ENCODE assay signal across 8 cellular contexts in genomic region chr1:149936076-149936991, GRCh38. TPM values are rescaled to one million over a fixed set of nuclear protein-coding genes. Genes with fewer than 3 reads are reported as not detected.
DNase-seq lines count a peak whose midpoint lies in the region; ATAC-seq, FAIRE-seq and TF ChIP-seq lines count a peak whose summit lies in the region.

Gene MTMR11, minus strand, starts transcription at chr1:149936879. Its CDS starts 232 bp downstream, at chr1:149936647.

- H3K9me3 ChIP-seq in HUES64 (ENCODE audit: insufficient read depth, low read depth, low read length) (no peaks in the 10 kb centered on the region), kidney (ENCODE audit: control insufficient read depth in 1 of 2, low read length in 2 of 2) (no peaks in the 10 kb centered on the region)

- H3K4me1 ChIP-seq in HUES64 (ENCODE audit: insufficient read depth, low read length) (peaks cover 40% of the 10 kb centered on the region), kidney (ENCODE audit: control insufficient read depth in 1 of 2, insufficient read depth in 1 of 2, low read depth in 1 of 2, low read length in 2 of 2) (peaks cover 11 to 19% of the 10 kb centered on the region in 2 donors)

- H3K9ac ChIP-seq in HUES64 (ENCODE audit: low read depth, low read length) (peak within 1 kb of the TSS; percentile 45; the same call in 1 of the 2 replicates), kidney (ENCODE audit: low read length in 2 of 2) (peak within 1 kb of the TSS in 1 of 2 donors; percentile 34)

- H3K4me1 Mint-ChIP-seq in brain, result peaks cover 54% of the 10 kb centered on the region

- no peaks in the 10 kb centered on the region for H3K27me3 ChIP-seq in HUES64 (ENCODE audit: insufficient read depth, low read length)

- TF ChIP-seq CTCF in brain (conservative IDR thresholded peaks at IDR 0.05) (no peak), kidney (IDR thresholded peaks at IDR 0.05; ENCODE audit: borderline replicate concordance, extremely low read depth, insufficient read depth) (no peak)

- intact Hi-C loops in kidney (cut with DNase I), result no loop called here

- H3K36me3 ChIP-seq in HUES64 (ENCODE audit: insufficient read depth, low read length) (no peaks in the 10 kb centered on the region), kidney (ENCODE audit: control insufficient read depth in 1 of 2, insufficient read depth in 2 of 2, low read length in 2 of 2) (peaks cover 6 to 14% of the 10 kb centered on the region in 2 donors)

- H3K36me3 Mint-ChIP-seq in brain, result peaks cover 8% of the 10 kb centered on the region

- no peaks in the 10 kb centered on the region for H3K9me3 Mint-ChIP-seq in brain

- H3K27ac ChIP-seq in HUES64 (ENCODE audit: low read depth, low read length) (no peak within 1 kb of the TSS), kidney (ENCODE audit: low read depth in 2 of 2, low read length in 2 of 2) (peak within 1 kb of the TSS; percentile 8 to 48), substantia nigra (ENCODE audit: low read depth, low read length, poor library complexity, severe bottlenecking) (peak within 1 kb of the TSS; percentile 38)

- H3K4me3 Mint-ChIP-seq in brain, result peak within 1 kb of the TSS; percentile 82 to 92 (median 90)

- H3K4me3 ChIP-seq in HUES64 (ENCODE audit: low read length) (peak within 1 kb of the TSS; percentile 60), kidney (ENCODE audit: low read length in 2 of 2) (peak within 1 kb of the TSS; percentile 64 to 72)

- H3K27ac Mint-ChIP-seq in brain, result peak within 1 kb of the TSS; percentile 78 to 99 (median 93)

- FAIRE-seq in kidney (lab: Jason Lieb, UNC), result no peak

- ATAC-seq in GM19035 (IDR thresholded peaks at IDR 0.05; ENCODE audit: unreplicated experiment), result no peak

- H3K27me3 Mint-ChIP-seq in brain, result peaks cover 15% of the 10 kb centered on the region

- 45% methylated on average over 15 of the region's 19 CpGs for WGBS in HUES64

- DNase-seq in AG08396 (ENCODE audit: low spot score), result peak; percentile 65
- no peak for DNase-seq in kidney
- DNase-seq in substantia nigra (lab: John Stamatoyannopoulos, UW), result peak in 4 of 49 donors; percentile 1 to 26 (median 14)
- DNase-seq in NCI-H2107 treated with DMSO at 0.1 percent for 48 hours (lab: John Stamatoyannopoulos, UW; ENCODE audit: unreplicated experiment), result no peak
- DNase-seq in NCI-H1048 (lab: John Stamatoyannopoulos, UW), result no peak

RNA-seq across cellular contexts. Expression of gene MTMR11, which starts in this region (rescaled TPM):
- polyA plus RNA-seq in HUES64 (2013, experiment 1 of 2), result 2.0 TPM
- polyA plus RNA-seq in HUES64 (2013, experiment 2 of 2), result 1.8 TPM
- 2.5 TPM for polyA plus RNA-seq in brain (ENCODE audit: insufficient read depth, low read depth, low replicate concordance)
- total RNA-seq in kidney, result 24.7 TPM
- polyA plus RNA-seq in kidney (ENCODE audit: insufficient read depth, low read depth, low replicate concordance), result 21.6 TPM
